8 cellular contexts compared by ENCODE assay signal in genomic region chr2:74834806-74835755, GRCh38. TPM values are rescaled to one million over a fixed set of nuclear protein-coding genes. Genes with fewer than 3 reads are reported as not detected.
DNase-seq lines count a peak whose midpoint lies in the region; ATAC-seq and TF ChIP-seq lines count a peak whose summit lies in the region.

No MANE protein-coding gene starts in this region.

- TF ChIP-seq CTCF in mesothelial cell of epicardium (IDR thresholded peaks at IDR 0.05; ENCODE audit: unreplicated experiment) = no peak

- H3K4me1 Mint-ChIP-seq in mesothelial cell of epicardium = peaks cover 16% of the 10 kb centered on the region

- DNase-seq in SIG-M5 treated with dmso at 0.1 percent for 504 hours (lab: John Stamatoyannopoulos, UW; ENCODE audit: unreplicated experiment) (peak; percentile 76), SIG-M5 (lab: John Stamatoyannopoulos, UW) (no peak), NCI-H2171 (lab: John Stamatoyannopoulos, UW) (peak; percentile 53), ecto neural progenitor cell (ENCODE audit: low spot score) (peak; percentile 90), mesothelial cell of epicardium (ENCODE audit: low spot score in 2 of 2, unreplicated experiment in 2 of 2) (peak; percentile 25 to 55)
- DNase-seq in activated CD4-positive, alpha-beta T cell treated with anti-CD3 and anti-CD28 coated beads for 24 hours (ENCODE audit: low read depth in 2 of 2) = peak; percentile 64 to 69
- peak; percentile 53 to 54 for DNase-seq in stimulated activated CD8-positive, alpha-beta memory T cell treated with anti-CD3 and anti-CD28 coated beads, Interleukin-7, amount 100 ng/mL, for 48 hours (ENCODE audit: extremely low read depth in 1 of 2, low read depth in 1 of 2)

- H3K27ac Mint-ChIP-seq in mesothelial cell of epicardium = peak overlapping the region; percentile 88

- peaks cover 3% of the 10 kb centered on the region for H3K9me3 Mint-ChIP-seq in mesothelial cell of epicardium

- peak overlapping the region; percentile 89 for H3K4me3 Mint-ChIP-seq in mesothelial cell of epicardium

- ATAC-seq in HG02884 (IDR thresholded peaks at IDR 0.05; ENCODE audit: unreplicated experiment) = peak; percentile 47

- peaks cover 27% of the 10 kb centered on the region for H3K27me3 Mint-ChIP-seq in mesothelial cell of epicardium (ENCODE audit: low read depth)

- no peaks in the 10 kb centered on the region for H3K36me3 Mint-ChIP-seq in mesothelial cell of epicardium

RNA-seq across cellular contexts. Expression of gene HK2, which starts 1.2 kb away (rescaled TPM):
- 16.6 to 17.7 TPM (median 16.9 TPM) in 3 replicates for total RNA-seq in mesothelial cell of epicardium
